9 cellular contexts compared by ENCODE assay signal in the genomic region with DNA sequence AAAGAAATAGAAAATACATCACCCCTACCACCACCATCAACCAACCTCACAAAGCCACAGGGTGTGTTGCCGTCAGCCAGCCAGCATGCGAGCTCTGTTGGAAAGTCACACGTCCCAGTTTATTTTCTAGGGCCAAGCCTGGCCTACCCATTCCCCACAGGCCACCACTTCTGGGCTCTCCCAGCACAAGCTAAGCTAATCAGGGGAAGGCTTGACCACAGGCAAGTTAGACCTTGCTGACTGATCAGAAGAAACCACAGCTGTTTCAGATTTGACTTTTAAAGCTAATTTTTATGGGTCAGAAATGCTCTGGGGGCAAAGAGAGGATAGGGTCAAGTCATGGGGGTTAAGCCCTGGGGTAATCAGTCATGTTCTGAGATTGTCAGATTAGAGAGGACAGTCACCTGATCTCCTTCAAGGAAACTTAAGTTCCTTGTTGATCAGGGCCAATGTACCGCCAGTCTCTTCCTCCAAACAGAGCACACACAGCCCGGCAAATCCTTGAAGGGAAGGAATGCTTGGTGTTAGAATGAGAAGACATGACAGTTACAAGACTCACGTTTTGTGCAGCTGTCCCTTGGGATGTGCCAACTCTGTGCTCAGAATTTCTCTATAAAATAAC. TPM values are rescaled to one million over a fixed set of nuclear protein-coding genes. Genes with fewer than 3 reads are reported as not detected.
DNase-seq lines count a peak whose midpoint lies in the region; ATAC-seq and TF ChIP-seq lines count a peak whose summit lies in the region.
"Had no signal": no experiment of that assay in that cellular context is flagged by ENCODE, and none has a peak within 500 bp of the region (broad histone marks: within the 10 kb centered on the region; RNA-seq: fewer than 3 reads in every experiment).

No MANE protein-coding gene starts in this region.

- H3K27ac ChIP-seq in A673 (ENCODE audit: low read depth, low read length, poor library complexity, severe bottlenecking) (peak overlapping the region; percentile 30), endodermal cell (ENCODE audit: low read depth, low read length) (no peak overlapping the region), caudate nucleus (ENCODE audit: low read depth, low read length) (no peak overlapping the region)

- H3K27ac Mint-ChIP-seq in endodermal cell (peak overlapping the region; percentile 45), endothelial cell (ENCODE audit: unreplicated experiment) (no peak overlapping the region)
- H3K27ac Mint-ChIP-seq: activated CD4-positive, alpha-beta T cell treated with anti-CD3 and anti-CD28 coated beads for 36 hours had no signal

- no peaks in the 10 kb centered on the region for H3K27me3 ChIP-seq in A673 (replicated peaks; ENCODE audit: insufficient read depth, low read depth, low read length, poor library complexity)
- no peaks in the 10 kb centered on the region for H3K27me3 ChIP-seq in endodermal cell (ENCODE audit: control insufficient read depth, insufficient read depth, low read length, poor library complexity, severe bottlenecking)

- H3K4me3 ChIP-seq in A673 (ENCODE audit: low read depth, low read length, poor library complexity, severe bottlenecking), result no peak overlapping the region
- no peak overlapping the region for H3K4me3 ChIP-seq in endodermal cell (ENCODE audit: low read length)

- H3K4me1 Mint-ChIP-seq in endodermal cell (peaks cover 75% of the 10 kb centered on the region), endothelial cell (ENCODE audit: unreplicated experiment) (peaks cover 66% of the 10 kb centered on the region)

- 91 to 100% methylated on average over 1 to 6 of the region's 6 CpGs for WGBS in endodermal cell (ENCODE audit: insufficient coverage in 1 of 2, insufficient read length in 1 of 2), 2 experiments

- H3K9me3 ChIP-seq in A673 (ENCODE audit: low read depth, low read length, poor library complexity, severe bottlenecking) (no peaks in the 10 kb centered on the region), endodermal cell (ENCODE audit: control insufficient read depth, low read length) (no peaks in the 10 kb centered on the region)

- H3K36me3 ChIP-seq in A673 (ENCODE audit: insufficient read depth, low read length, poor library complexity, severe bottlenecking) (no peaks in the 10 kb centered on the region), endodermal cell (ENCODE audit: control insufficient read depth, insufficient read depth, low read length) (peaks cover 67% of the 10 kb centered on the region)

- no peak overlapping the region for H3K9ac ChIP-seq in endodermal cell (ENCODE audit: extremely low read depth, low read length, poor library complexity, severe bottlenecking)

- CTCF ChIA-PET in A673 (lab: Charles Lee), result no interaction called here

- DNase-seq in A673 (ENCODE audit: low spot score), result no peak
- DNase-seq in endodermal cell, result peak; percentile 45
- DNase-seq in SKM-1 (lab: John Stamatoyannopoulos, UW; ENCODE audit: unreplicated experiment), result no peak
- no peak for DNase-seq in endothelial cell (ENCODE audit: low spot score)
- no peak for DNase-seq in caudate nucleus (lab: John Stamatoyannopoulos, UW)
- no peak for DNase-seq in NCI-H1092 treated with DMSO at 0.1 percent for 48 hours (lab: John Stamatoyannopoulos, UW)
- DNase-seq: activated CD4-positive, alpha-beta T cell treated with anti-CD3 and anti-CD28 coated beads for 36 hours had no signal

- H3K27me3 Mint-ChIP-seq in endodermal cell (ENCODE audit: insufficient read depth) (no peaks in the 10 kb centered on the region), endothelial cell (ENCODE audit: unreplicated experiment) (peaks cover 4% of the 10 kb centered on the region)
- H3K27me3 Mint-ChIP-seq: activated CD4-positive, alpha-beta T cell treated with anti-CD3 and anti-CD28 coated beads for 36 hours had no signal

- no peak for TF ChIP-seq CTCF in A673 (conservative IDR thresholded peaks at IDR 0.05; ENCODE audit: low read depth, low read length)
- no peak for TF ChIP-seq CTCF in endodermal cell (conservative IDR thresholded peaks at IDR 0.05)
- TF ChIP-seq CTCF in endothelial cell (IDR thresholded peaks at IDR 0.05; ENCODE audit: unreplicated experiment), result no peak

- peaks cover 31% of the 10 kb centered on the region for H3K36me3 Mint-ChIP-seq in endodermal cell (ENCODE audit: low read depth)
- no peaks in the 10 kb centered on the region for H3K36me3 Mint-ChIP-seq in endothelial cell (ENCODE audit: low read depth, unreplicated experiment)

- H3K4me1 ChIP-seq in A673 (ENCODE audit: insufficient read depth, low read length, poor library complexity, severe bottlenecking) (peaks cover 52% of the 10 kb centered on the region), endodermal cell (ENCODE audit: control insufficient read depth, insufficient read depth, low read length) (peaks cover 24% of the 10 kb centered on the region)

- H3K4me3 Mint-ChIP-seq in endodermal cell (no peak overlapping the region), endothelial cell (ENCODE audit: unreplicated experiment) (no peak overlapping the region)
- H3K4me3 Mint-ChIP-seq: activated CD4-positive, alpha-beta T cell treated with anti-CD3 and anti-CD28 coated beads for 36 hours had no signal

- POLR2A ChIA-PET in A673 (lab: Charles Lee; ENCODE audit: low non-redundant PET), result interaction anchor here (0.6 to 1.0 kb wide), 2 partner anchors 25 to 148 kb away, joined by 3 to 11 read pairs; no protein-coding TSS in a partner anchor

- no TSS peak for BruUV-seq in A673 (replicated peaks; lab: Mats Ljungman, UMichigan)

- intact Hi-C loops in A673 (cut with micrococcal nuclease; ENCODE audit: unreplicated experiment), result loop anchor here (10.0 kb wide), 1 partner anchor 97 kb away; no protein-coding TSS in a partner anchor

- H3K9me3 Mint-ChIP-seq in endodermal cell, result no peaks in the 10 kb centered on the region
- H3K9me3 Mint-ChIP-seq in endothelial cell (ENCODE audit: unreplicated experiment), result no peaks in the 10 kb centered on the region

- ATAC-seq in GM19372 (IDR thresholded peaks at IDR 0.05; ENCODE audit: low read depth, unreplicated experiment) (peak; percentile 68), HG03039 (IDR thresholded peaks at IDR 0.05; ENCODE audit: unreplicated experiment) (peak; percentile 65)
- ATAC-seq: activated CD4-positive, alpha-beta T cell treated with anti-CD3 and anti-CD28 coated beads for 36 hours had no signal

RNA-seq across cellular contexts. Expression of a gene that starts 7.6 kb away (rescaled TPM):
- 14.7 and 20.7 TPM in 2 replicates for total RNA-seq in A673 (2021)
- total RNA-seq in endodermal cell, result 10 to 100 TPM; 28.1 to 38.1 TPM
- 10.8 TPM for polyA plus RNA-seq in endodermal cell (2013, experiment 1 of 2)
- polyA plus RNA-seq in endodermal cell (2013, experiment 2 of 2), result 12.5 TPM
- total RNA-seq in endothelial cell (ENCODE audit: unreplicated experiment), result 18.5 TPM
